ENCODE assay signal across 8 cellular contexts in genomic region chr14:101760138-101761011, GRCh38. TPM values are rescaled to one million over a fixed set of nuclear protein-coding genes. Genes with fewer than 3 reads are reported as not detected.
A peak's percentile ranks its signal among the peaks of the same experiment; 100 is the strongest.
DNase-seq lines count a peak whose midpoint lies in the region; ATAC-seq and TF ChIP-seq lines count a peak whose summit lies in the region.

No MANE protein-coding gene starts in this region.

- WGBS in SK-N-SH (ENCODE audit: low lambda C conversion rate) = 8% methylated on average over 56 of the region's 63 CpGs
- WGBS in gastroesophageal sphincter (ENCODE audit: low coverage in 1 of 2), 2 donors = 1 to 2% methylated on average over 13 to 21 of the region's 63 CpGs

- H3K4me3 Mint-ChIP-seq in HFFc6 = peak overlapping the region; percentile 57

- peaks cover 12 to 15% of the 10 kb centered on the region in 2 experiments for H3K36me3 ChIP-seq in SK-N-SH (replicated peaks in 1 of 2; ENCODE audit: control insufficient read depth in 1 of 2, insufficient read depth in 2 of 2, low read length in 1 of 2)
- H3K36me3 ChIP-seq in gastroesophageal sphincter = peaks cover 0 to 18% of the 10 kb centered on the region in 2 donors
- peaks cover 18% of the 10 kb centered on the region for H3K36me3 ChIP-seq in neutrophil
- peaks cover 0 to 2% of the 10 kb centered on the region in 2 donors for H3K36me3 ChIP-seq in stomach smooth muscle (ENCODE audit: control insufficient read depth in 2 of 2, insufficient read depth in 2 of 2, low read length in 2 of 2)

- no peak overlapping the region; the same call in 1 of the 2 replicates for H3K27ac Mint-ChIP-seq in HFFc6

- POLR2A ChIA-PET in SK-N-SH (lab: Yijun Ruan, JAX) = interaction anchor here (0.6 to 1.4 kb wide), 2 partner anchors 11 to 193 kb away, joined by 3 to 4 read pairs; no protein-coding TSS in a partner anchor

- peak overlapping the region; percentile 29 to 35; a peak in 2 of 4 replicates for H3K4me3 ChIP-seq in SK-N-SH (ENCODE audit: low read depth in 2 of 2, low read length in 1 of 2)
- peak overlapping the region; percentile 68 to 95 for H3K4me3 ChIP-seq in gastroesophageal sphincter
- H3K4me3 ChIP-seq in neutrophil (ENCODE audit: low read depth in 1 of 2, low read length in 1 of 2) = peak overlapping the region; percentile 79 to 99
- H3K4me3 ChIP-seq in stomach smooth muscle (ENCODE audit: low read length in 2 of 2) = peak overlapping the region; percentile 60 to 72

- peaks cover 4% of the 10 kb centered on the region for H3F3A ChIP-seq in SK-N-SH (replicated peaks; ENCODE audit: insufficient read depth)

- DNase-seq in EH (ENCODE audit: low read depth) (peak; percentile 98), HFFc6 (peak; percentile 98), NCI-H1092 treated with DMSO at 0.1 percent for 48 hours (lab: John Stamatoyannopoulos, UW) (peak; percentile 94), SK-N-SH (peak; percentile 95)
- DNase-seq in activated naive CD4-positive, alpha-beta T cell treated with anti-CD3 and anti-CD28 coated beads, Interleukin-2, amount 50 U/mL, for 16 hours = peak; percentile 93

- H3K27me3 ChIP-seq in SK-N-SH (ENCODE audit: insufficient read depth) = no peaks in the 10 kb centered on the region
- H3K27me3 ChIP-seq in gastroesophageal sphincter = peaks cover 4% of the 10 kb centered on the region
- peaks cover 76% of the 10 kb centered on the region for H3K27me3 ChIP-seq in neutrophil
- no peaks in the 10 kb centered on the region for H3K27me3 ChIP-seq in stomach smooth muscle (ENCODE audit: control insufficient read depth in 1 of 2, insufficient read depth in 2 of 2, low read length in 2 of 2)

- no peaks in the 10 kb centered on the region for H3K9me2 ChIP-seq in SK-N-SH

- peak overlapping the region; percentile 60 for H3K4me2 ChIP-seq in SK-N-SH

- no peaks in the 10 kb centered on the region for H3K9me3 ChIP-seq in SK-N-SH
- no peaks in the 10 kb centered on the region for H3K9me3 ChIP-seq in gastroesophageal sphincter
- H3K9me3 ChIP-seq in neutrophil = no peaks in the 10 kb centered on the region
- H3K9me3 ChIP-seq in stomach smooth muscle (ENCODE audit: control insufficient read depth in 2 of 2, low read length in 2 of 2) = no peaks in the 10 kb centered on the region

- no peak overlapping the region for H3K9ac ChIP-seq in SK-N-SH
- H3K9ac ChIP-seq in stomach smooth muscle (ENCODE audit: low read length in 2 of 2) = peak overlapping the region; percentile 44 to 47

- no peak for TF ChIP-seq POLR2A in gastroesophageal sphincter (IDR thresholded peaks at IDR 0.05)

- H3K4me1 Mint-ChIP-seq in HFFc6 (ENCODE audit: low read depth) = peaks cover 12% of the 10 kb centered on the region

- no peak for TF ChIP-seq RAD21 in SK-N-SH (IDR thresholded peaks at IDR 0.05; ENCODE audit: low read length)

- peaks cover 3 to 15% of the 10 kb centered on the region in 2 experiments; a peak in 2 of 4 replicates for H3K4me1 ChIP-seq in SK-N-SH (ENCODE audit: control insufficient read depth in 1 of 2, insufficient read depth in 2 of 2, low read depth in 1 of 2, low read length in 1 of 2)
- H3K4me1 ChIP-seq in gastroesophageal sphincter = peaks cover 0 to 42% (median 4%) of the 10 kb centered on the region in 3 donors
- peaks cover 14 to 15% of the 10 kb centered on the region in 2 experiments for H3K4me1 ChIP-seq in neutrophil (ENCODE audit: control insufficient read depth in 1 of 2, insufficient read depth in 1 of 2, low read depth in 1 of 2, low read length in 1 of 2)
- H3K4me1 ChIP-seq in stomach smooth muscle (ENCODE audit: control insufficient read depth, insufficient read depth, low read length) = peaks cover 13% of the 10 kb centered on the region

- H3K27ac ChIP-seq in SK-N-SH (ENCODE audit: low read depth in 2 of 2, low read length in 1 of 2) = peak overlapping the region in 1 of 2 experiments; percentile 16; a peak in 1 of 4 replicates
- peak overlapping the region in 3 of 4 donors; percentile 91 to 98 (median 95) for H3K27ac ChIP-seq in gastroesophageal sphincter
- peak overlapping the region; percentile 97 for H3K27ac ChIP-seq in neutrophil
- H3K27ac ChIP-seq in stomach smooth muscle (ENCODE audit: low read length) = peak overlapping the region; percentile 53

- no peaks in the 10 kb centered on the region for H3K9me3 Mint-ChIP-seq in HFFc6

- H3K36me3 Mint-ChIP-seq in HFFc6 (ENCODE audit: low read depth) = peaks cover 3% of the 10 kb centered on the region; the same call in 1 of the 2 replicates

- H2AFZ ChIP-seq in SK-N-SH (ENCODE audit: low read depth) = peak overlapping the region; percentile 96

- TF ChIP-seq CTCF in HFFc6 (IDR thresholded peaks at IDR 0.05) (no peak), SK-N-SH (IDR thresholded peaks at IDR 0.05) (no peak), gastroesophageal sphincter (IDR thresholded peaks at IDR 0.05) (no peak), neutrophil (IDR thresholded peaks at IDR 0.05) (peak; percentile 31)

- H3K79me2 ChIP-seq in SK-N-SH (ENCODE audit: insufficient read depth) = peaks cover 9% of the 10 kb centered on the region; the same call in 1 of the 2 replicates

- no peak for TF ChIP-seq EP300 in SK-N-SH (IDR thresholded peaks at IDR 0.05; ENCODE audit: borderline replicate concordance in 1 of 2, low read depth in 1 of 2, low read length in 1 of 2)
- no peak for TF ChIP-seq EP300 in gastroesophageal sphincter (IDR thresholded peaks at IDR 0.05)

- ATAC-seq in gastroesophageal sphincter = peak; percentile 81

- H3K27me3 Mint-ChIP-seq in HFFc6 (ENCODE audit: insufficient read depth) = peaks cover 16% of the 10 kb centered on the region

- CTCF ChIA-PET in SK-N-SH (lab: Yijun Ruan, JAX) = interaction anchor here (0.5 to 4.7 kb wide), 5 partner anchors 11 to 126 kb away, joined by 3 to 45 read pairs (median 3); no protein-coding TSS in a partner anchor

- H4K20me1 ChIP-seq in SK-N-SH (ENCODE audit: insufficient read depth) = no peaks in the 10 kb centered on the region

TF ChIP-seq in SK-N-SH, 30 proteins besides CTCF, POLR2A, EP300 and RAD21:
- no peak for TF ChIP-seq GATA2 (CRISPR knock-in tag; IDR thresholded peaks at IDR 0.05)
- peak; percentile 87 for TF ChIP-seq NRF1 (IDR thresholded peaks at IDR 0.05; ENCODE audit: low read depth, low read length)
- no peak for TF ChIP-seq SMC3 (IDR thresholded peaks at IDR 0.05; ENCODE audit: low read depth, low read length)
- TF ChIP-seq MAX (IDR thresholded peaks at IDR 0.05; ENCODE audit: low read depth) = peak; percentile 70
- 0 out of 2 replicates have a peak, but pooled peaks have one; percentile 19 for TF ChIP-seq RCOR1 (IDR thresholded peaks at IDR 0.05; ENCODE audit: low read length)

RNA-seq across cellular contexts. Expression of gene PPP2R5C, which starts 1.1 kb away (rescaled TPM):
- total RNA-seq in HFFc6 (2021; fragmentation: NEBNext Ultra II Directional; extraction: Animal tissue kit (Norgen Biotek cat#: 25700)) = 100 to 1,000 TPM; 108 to 128 (median 122) TPM
- 43.7 and 61.0 TPM in 2 replicates for polyA plus RNA-seq in SK-N-SH (2012; rRNA removed)
- polyA plus RNA-seq in SK-N-SH (2012; cell fraction: cytosol; rRNA removed) = 61.5 and 75.2 TPM in 2 replicates
- polyA plus RNA-seq in SK-N-SH (2012; cell fraction: nucleus; rRNA removed) = 40.4 and 72.7 TPM in 2 replicates
- 100 to 1,000 TPM; 123 to 199 (median 131) TPM for total RNA-seq in gastroesophageal sphincter

Comparison
In these comparisons a context has a peak if more than half of its experiments do, and no peak if none do; other contexts are left out.
1. H3K4me3 ChIP-seq: peak in every context shown above with its lines; median percentile 89 in neutrophil; 82 in gastroesophageal sphincter; 66 in stomach smooth muscle; 32 in SK-N-SH.